Comparison of ENCODE assay signal across 8 cellular contexts in the genomic region with DNA sequence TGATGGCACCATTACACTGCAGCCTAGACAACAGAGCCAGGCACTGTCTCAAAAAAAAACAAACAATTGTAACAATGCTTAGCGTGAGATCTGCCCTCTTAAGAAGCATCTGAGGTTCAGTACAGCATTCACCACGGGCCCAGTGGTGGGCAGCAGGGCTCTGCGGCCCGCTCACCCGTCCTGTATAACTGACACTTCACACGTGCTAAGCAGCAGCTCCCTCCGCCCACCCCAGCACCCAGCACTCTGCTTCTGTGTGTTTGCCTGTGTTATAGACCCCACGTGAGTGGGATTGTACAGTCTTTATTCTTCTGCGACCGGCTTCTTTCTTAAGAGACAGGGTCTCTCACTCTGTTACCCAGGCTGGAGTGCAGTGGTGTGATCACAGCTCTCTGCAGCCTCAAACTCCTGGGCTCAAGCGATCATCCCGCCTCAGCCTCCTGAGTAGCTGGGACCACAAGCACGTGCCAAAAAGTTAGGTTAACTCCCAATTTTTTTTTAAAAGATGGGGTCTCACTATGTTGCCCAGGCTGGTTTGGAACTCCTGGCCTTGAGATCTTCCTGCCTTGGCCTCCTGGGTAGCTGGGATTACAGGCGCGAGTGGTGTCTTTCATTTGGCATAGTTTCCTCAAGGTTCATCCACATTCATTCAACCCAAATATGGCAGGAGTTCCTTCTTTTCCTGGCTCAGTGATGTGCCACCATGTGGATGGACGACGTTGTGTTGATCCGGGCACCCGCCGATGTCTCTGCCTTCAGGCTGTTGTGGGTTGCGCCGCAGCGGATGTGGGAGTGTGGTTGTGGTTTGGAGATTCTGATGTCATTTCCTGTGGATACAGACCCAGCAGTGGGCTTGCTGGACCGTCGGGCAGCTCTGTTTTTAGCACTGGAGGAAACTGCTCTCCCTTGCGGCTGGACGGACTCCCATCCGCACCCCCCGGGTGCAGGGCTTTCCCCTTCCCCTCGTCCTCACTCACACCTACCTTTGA.
DNase-seq lines count a peak whose midpoint lies in the region; ATAC-seq and TF ChIP-seq lines count a peak whose summit lies in the region.

No MANE protein-coding gene starts in this region.

- no peaks in the 10 kb centered on the region for H3K9me3 ChIP-seq in CD4-positive, CD25-positive, alpha-beta regulatory T cell (ENCODE audit: control insufficient read depth in 2 of 2, low read length in 2 of 2)

- TF ChIP-seq CTCF in GM23338 (conservative IDR thresholded peaks at IDR 0.05; ENCODE audit: low read depth in 2 of 2), result no peak

- peaks cover 26% of the 10 kb centered on the region for H3K36me3 Mint-ChIP-seq in CD4-positive, CD25-positive, alpha-beta regulatory T cell
- H3K36me3 Mint-ChIP-seq in GM23338 (ENCODE audit: low read depth), result peaks cover 24% of the 10 kb centered on the region

- no peak overlapping the region for H3K4me2 ChIP-seq in GM23338

- H3K9me3 Mint-ChIP-seq in CD4-positive, CD25-positive, alpha-beta regulatory T cell, result no peaks in the 10 kb centered on the region
- H3K9me3 Mint-ChIP-seq in GM23338, result no peaks in the 10 kb centered on the region; the same call in 2 of the 3 replicates

- peaks cover 5% of the 10 kb centered on the region for H3K27me3 Mint-ChIP-seq in CD4-positive, CD25-positive, alpha-beta regulatory T cell
- peaks cover 8% of the 10 kb centered on the region for H3K27me3 Mint-ChIP-seq in GM23338 (ENCODE audit: insufficient read depth, low read depth, poor library complexity)

- peak overlapping the region; percentile 81 to 90 (median 87) for H3K4me3 Mint-ChIP-seq in CD4-positive, CD25-positive, alpha-beta regulatory T cell
- no peak overlapping the region for H3K4me3 Mint-ChIP-seq in GM23338

- peaks cover 26% of the 10 kb centered on the region for H3K36me3 ChIP-seq in CD4-positive, CD25-positive, alpha-beta regulatory T cell (ENCODE audit: control insufficient read depth, insufficient read depth, low read length)
- H3K36me3 ChIP-seq in GM23338 (ENCODE audit: insufficient read depth), result no peaks in the 10 kb centered on the region; the same call in 1 of the 2 replicates

- peak overlapping the region; percentile 51 for H3K4me3 ChIP-seq in CD4-positive, CD25-positive, alpha-beta regulatory T cell (ENCODE audit: low read depth, low read length)
- H3K4me3 ChIP-seq in GM23338, result no peak overlapping the region

- peak overlapping the region; percentile 57 for H3K27ac ChIP-seq in CD4-positive, CD25-positive, alpha-beta regulatory T cell (ENCODE audit: insufficient read depth, low read length, poor library complexity, severe bottlenecking)
- H3K27ac ChIP-seq in GM23338 (ENCODE audit: low read depth), result no peak overlapping the region

- peak; percentile 79 to 89 for ATAC-seq in CD4-positive, CD25-positive, alpha-beta regulatory T cell (ENCODE audit: low read depth in 2 of 2)
- ATAC-seq in GM21515 (IDR thresholded peaks at IDR 0.05; ENCODE audit: unreplicated experiment) (peak; percentile 64), left colon (peak; percentile 21), GM23338 (no peak)

- H3K27me3 ChIP-seq in CD4-positive, CD25-positive, alpha-beta regulatory T cell (ENCODE audit: control insufficient read depth, insufficient read depth, low read length), result no peaks in the 10 kb centered on the region
- H3K27me3 ChIP-seq in GM23338 (ENCODE audit: insufficient read depth), result no peaks in the 10 kb centered on the region

- H3K4me1 ChIP-seq in CD4-positive, CD25-positive, alpha-beta regulatory T cell (ENCODE audit: control insufficient read depth, insufficient read depth, low read length, poor library complexity, severe bottlenecking), result peaks cover 32% of the 10 kb centered on the region
- H3K4me1 ChIP-seq in GM23338 (ENCODE audit: insufficient read depth), result no peaks in the 10 kb centered on the region

- peak overlapping the region in 2 of 3 donors; percentile 97 to 98 for H3K27ac Mint-ChIP-seq in CD4-positive, CD25-positive, alpha-beta regulatory T cell
- H3K27ac Mint-ChIP-seq in GM23338, result no peak overlapping the region; the same call in 1 of the 2 replicates

- no peaks in the 10 kb centered on the region; the same call in 1 of the 2 replicates for H4K20me1 ChIP-seq in GM23338 (replicated peaks; ENCODE audit: insufficient read depth)

- no peaks in the 10 kb centered on the region for H3F3A ChIP-seq in GM23338 (replicated peaks; ENCODE audit: low read depth)

- peak; percentile 68 to 93 (median 85) for DNase-seq in CD4-positive, CD25-positive, alpha-beta regulatory T cell
- DNase-seq in SK-MEL-5 (ENCODE audit: low read depth, low spot score) (peak; percentile 72), left colon (peak; percentile 58 to 71), GM23338 (ENCODE audit: low spot score) (no peak), D341Med (ENCODE audit: low spot score) (no peak)
- peak in 3 of 4 experiments; percentile 21 to 61 (median 55) for DNase-seq in activated naive CD4-positive, alpha-beta T cell (lab: John Stamatoyannopoulos, UW)
- peak; percentile 71 for DNase-seq in stimulated activated CD8-positive, alpha-beta memory T cell treated with anti-CD3 and anti-CD28 coated beads, Interleukin-7, amount 100 ng/mL, for 24 hours (ENCODE audit: low read depth)

- no peaks in the 10 kb centered on the region for H3K79me2 ChIP-seq in GM23338 (replicated peaks; ENCODE audit: insufficient read depth)

- no peak overlapping the region for H2AFZ ChIP-seq in GM23338

- intact Hi-C loops in left colon (cut with DNase I, micrococcal nuclease), result no loop called here

- in situ Hi-C loops in SK-MEL-5 (cut with HindIII; ENCODE audit: low pct_unique_long_range_greater_than_20kb, low sequenced_read_pairs), result no loop called here

- H3K9me2 ChIP-seq in GM23338 (ENCODE audit: insufficient read depth), result no peaks in the 10 kb centered on the region

- H3K4me1 Mint-ChIP-seq in CD4-positive, CD25-positive, alpha-beta regulatory T cell, result peaks cover 0 to 62% (median 25%) of the 10 kb centered on the region in 4 donors
- no peaks in the 10 kb centered on the region; the same call in 2 of the 3 replicates for H3K4me1 Mint-ChIP-seq in GM23338

TF ChIP-seq in GM23338, 12 proteins besides CTCF, POLR2A, EP300 and RAD21 (continues in another document):
- no peak for TF ChIP-seq EZH2phosphoT487 (IDR thresholded peaks at IDR 0.05; ENCODE audit: unreplicated experiment)
- no peak for TF ChIP-seq EZH2 (IDR thresholded peaks at IDR 0.05; ENCODE audit: low read depth, unreplicated experiment)
- TF ChIP-seq ZNF114 (CRISPR knock-in tag; IDR thresholded peaks at IDR 0.05), result no peak
- TF ChIP-seq, protein P1, sequence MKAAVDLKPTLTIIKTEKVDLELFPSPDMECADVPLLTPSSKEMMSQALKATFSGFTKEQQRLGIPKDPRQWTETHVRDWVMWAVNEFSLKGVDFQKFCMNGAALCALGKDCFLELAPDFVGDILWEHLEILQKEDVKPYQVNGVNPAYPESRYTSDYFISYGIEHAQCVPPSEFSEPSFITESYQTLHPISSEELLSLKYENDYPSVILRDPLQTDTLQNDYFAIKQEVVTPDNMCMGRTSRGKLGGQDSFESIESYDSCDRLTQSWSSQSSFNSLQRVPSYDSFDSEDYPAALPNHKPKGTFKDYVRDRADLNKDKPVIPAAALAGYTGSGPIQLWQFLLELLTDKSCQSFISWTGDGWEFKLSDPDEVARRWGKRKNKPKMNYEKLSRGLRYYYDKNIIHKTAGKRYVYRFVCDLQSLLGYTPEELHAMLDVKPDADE (IDR thresholded peaks at IDR 0.05), result no peak
- no peak for TF ChIP-seq NANOG (IDR thresholded peaks at IDR 0.05; ENCODE audit: borderline replicate concordance)
- no peak for TF ChIP-seq ZNF331 (CRISPR knock-in tag; IDR thresholded peaks at IDR 0.05; ENCODE audit: low read depth)
- no peak for TF ChIP-seq STAT1 (IDR thresholded peaks at IDR 0.05; ENCODE audit: unreplicated experiment)
- no peak for TF ChIP-seq POLR2AphosphoS5 (IDR thresholded peaks at IDR 0.05; ENCODE audit: low read depth)
- no peak for TF ChIP-seq REST (IDR thresholded peaks at IDR 0.05; ENCODE audit: unreplicated experiment)
- no peak for TF ChIP-seq CREB1 (CRISPR knock-in tag; IDR thresholded peaks at IDR 0.05; ENCODE audit: low read depth)

Comparison
In these comparisons a context has a peak if more than half of its experiments do, and no peak if none do; other contexts are left out.
1. DNase-seq: peak in CD4-positive, CD25-positive, alpha-beta regulatory T cell (3 of 3), SK-MEL-5 (single experiment), activated naive CD4-positive, alpha-beta T cell (3 of 4), left colon (2 of 2) and stimulated activated CD8-positive, alpha-beta memory T cell treated with anti-CD3 and anti-CD28 coated beads, Interleukin-7, amount 100 ng/mL, for 24 hours (single experiment); none in GM23338 (single experiment) and D341Med (single experiment).